In the genomic region with DNA sequence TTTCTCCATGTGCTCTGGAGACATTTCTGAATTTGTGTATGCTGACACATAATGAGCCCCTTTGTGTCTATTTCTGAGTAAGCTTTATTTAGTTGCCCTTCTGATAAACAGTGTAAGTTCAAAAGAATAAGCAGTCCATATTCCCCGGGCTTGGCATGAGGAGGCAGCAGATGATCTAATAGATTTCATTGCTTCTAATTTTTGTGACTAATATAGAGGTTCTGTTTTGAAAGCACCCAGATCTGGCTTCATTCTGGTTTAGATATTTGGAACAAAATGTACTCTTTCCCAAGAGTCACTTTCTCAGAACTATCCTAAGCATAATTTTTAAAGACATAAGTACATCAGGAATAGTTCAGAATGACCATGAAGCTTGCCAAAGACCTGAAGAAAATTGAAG, we compare ENCODE assay signal across 13 cellular contexts.
DNase-seq lines count a peak whose midpoint lies in the region; ATAC-seq, FAIRE-seq and TF ChIP-seq lines count a peak whose summit lies in the region.
"Had no signal": no experiment of that assay in that cellular context is flagged by ENCODE, and none has a peak within 500 bp of the region (broad histone marks: within the 10 kb centered on the region; RNA-seq: fewer than 3 reads in every experiment).

No MANE protein-coding gene starts in this region.

- H3K27me3 Mint-ChIP-seq in activated T-cell treated with anti-CD3 and anti-CD28 coated beads, Interleukin-2, amount 50 U/mL, for 24 hours: no peaks in the 10 kb centered on the region
- H3K27me3 Mint-ChIP-seq: activated CD4-positive, alpha-beta memory T cell treated with anti-CD3 and anti-CD28 coated beads, Interleukin-2, amount 10 ng/mL, durations not matched to agents 7 days and 5 days; effector memory CD8-positive, alpha-beta T cell had no signal

- no peaks in the 10 kb centered on the region for H4K20me1 ChIP-seq in GM12878 (ENCODE audit: control insufficient read depth, insufficient read depth)
- H4K20me1 ChIP-seq: BLaER1 treated with 17β-estradiol and CSF1 and Interleukin-3, amounts not matched to agents 10 nM and 100 nM had no signal

- FAIRE-seq in GM12878 (lab: Jason Lieb, UNC): no peak
- FAIRE-seq in kidney (lab: Jason Lieb, UNC): no peak

- TF ChIP-seq CTCF in GM12878 (IDR thresholded peaks at IDR 0.05 in 2 of 3, conservative IDR thresholded peaks at IDR 0.05 in 1 of 3; ENCODE audit: control insufficient read depth in 2 of 3, extremely low read depth in 1 of 3, insufficient read depth in 1 of 3, low read depth in 3 of 3, low read length in 3 of 3) (no peak; a peak in 1 of 6 replicates), kidney (IDR thresholded peaks at IDR 0.05; ENCODE audit: borderline replicate concordance, extremely low read depth, insufficient read depth) (no peak)

- H3K9ac ChIP-seq in GM12878 (ENCODE audit: control insufficient read depth, insufficient read depth, low read length): no peak overlapping the region
- H3K9ac ChIP-seq in kidney (ENCODE audit: low read length in 2 of 2): no peak overlapping the region
- H3K9ac ChIP-seq: BLaER1 treated with 17β-estradiol and CSF1 and Interleukin-3, amounts not matched to agents 10 nM and 100 nM had no signal

- no peak overlapping the region for H3K27ac ChIP-seq in GM12878 (ENCODE audit: control insufficient read depth, insufficient read depth)
- H3K27ac ChIP-seq in kidney (ENCODE audit: low read depth in 2 of 2, low read length in 2 of 2): no peak overlapping the region
- H3K27ac ChIP-seq: BLaER1 treated with 17β-estradiol and CSF1 and Interleukin-3, amounts not matched to agents 10 nM and 100 nM had no signal

- no peak; the same call in 1 of the 2 replicates for TF ChIP-seq RAD21 in GM12878 (IDR thresholded peaks at IDR 0.05; ENCODE audit: insufficient read depth, low read depth, low read length)

- intact Hi-C loops in GM12878 (cut with micrococcal nuclease; ENCODE audit: unreplicated experiment): no loop called here
- intact Hi-C loops in left cardiac atrium (cut with DNase I): no loop called here
- intact Hi-C loops in kidney (cut with DNase I): no loop called here

- H3K36me3 ChIP-seq in GM12878 (ENCODE audit: control insufficient read depth in 2 of 2, insufficient read depth in 2 of 2, low read length in 1 of 2): no peaks in the 10 kb centered on the region
- no peaks in the 10 kb centered on the region for H3K36me3 ChIP-seq in kidney (ENCODE audit: control insufficient read depth in 1 of 2, insufficient read depth in 2 of 2, low read length in 2 of 2)
- H3K36me3 ChIP-seq: BLaER1 treated with 17β-estradiol and CSF1 and Interleukin-3, amounts not matched to agents 10 nM and 100 nM had no signal

- H3K36me3 Mint-ChIP-seq in activated T-cell treated with anti-CD3 and anti-CD28 coated beads, Interleukin-2, amount 50 U/mL, for 24 hours (ENCODE audit: low read depth): no peaks in the 10 kb centered on the region
- H3K36me3 Mint-ChIP-seq: activated naive CD4-positive, alpha-beta T cell treated with anti-CD3 and anti-CD28 coated beads, Interleukin-2, amount 50 U/mL, for 72 hours had no signal

- no peak overlapping the region for H3K4me2 ChIP-seq in GM12878 (ENCODE audit: control insufficient read depth, insufficient read depth)
- H3K4me2 ChIP-seq: BLaER1 treated with 17β-estradiol and CSF1 and Interleukin-3, amounts not matched to agents 10 nM and 100 nM had no signal

- peak; percentile 51 for ATAC-seq in GM18868 (IDR thresholded peaks at IDR 0.05; ENCODE audit: unreplicated experiment)
- ATAC-seq in GM12878: peak; percentile 57
- peak; percentile 30 to 59 for ATAC-seq in left cardiac atrium
- ATAC-seq in GM19395 (IDR thresholded peaks at IDR 0.05; ENCODE audit: unreplicated experiment): no peak
- ATAC-seq: effector memory CD8-positive, alpha-beta T cell had no signal

- no peak overlapping the region for H2AFZ ChIP-seq in GM12878 (ENCODE audit: control insufficient read depth, low read depth, low read length)

- no peaks in the 10 kb centered on the region for H3K27me3 ChIP-seq in GM12878 (replicated peaks in 1 of 2; ENCODE audit: control insufficient read depth in 2 of 2, insufficient read depth in 2 of 2, low read length in 1 of 2)
- H3K27me3 ChIP-seq: BLaER1 treated with 17β-estradiol and CSF1 and Interleukin-3, amounts not matched to agents 10 nM and 100 nM had no signal

- no peaks in the 10 kb centered on the region for H3K9me3 Mint-ChIP-seq in activated T-cell treated with anti-CD3 and anti-CD28 coated beads, Interleukin-2, amount 50 U/mL, for 24 hours
- H3K9me3 Mint-ChIP-seq: activated CD4-positive, alpha-beta memory T cell treated with anti-CD3 and anti-CD28 coated beads, Interleukin-2, amount 10 ng/mL, durations not matched to agents 7 days and 5 days; effector memory CD8-positive, alpha-beta T cell had no signal

- H3K79me2 ChIP-seq in GM12878 (ENCODE audit: control insufficient read depth, insufficient read depth, low read length): no peaks in the 10 kb centered on the region

- no peak for TF ChIP-seq POLR2A in GM12878 (IDR thresholded peaks at IDR 0.05; ENCODE audit: low read depth, low read length)

- H3K4me1 ChIP-seq in GM12878 (ENCODE audit: control insufficient read depth, insufficient read depth, low read length) (no peaks in the 10 kb centered on the region), kidney (ENCODE audit: control insufficient read depth in 1 of 2, insufficient read depth in 1 of 2, low read depth in 1 of 2, low read length in 2 of 2) (no peaks in the 10 kb centered on the region)

- in situ Hi-C loops in GM12878 (cut with MboI): no loop called here

- BruUV-seq in GM12878 (replicated peaks; lab: Mats Ljungman, UMichigan): no TSS peak

- CTCF ChIA-PET in GM12878 (lab: Yijun Ruan, JAX): no interaction called here

- POLR2A ChIA-PET in GM12878 (lab: Charles Lee): no interaction called here

- RAD21 ChIA-PET in GM12878 (lab: Charles Lee; ENCODE audit: unreplicated experiment): no interaction called here

- no peaks in the 10 kb centered on the region for H3K9me3 ChIP-seq in GM12878 (replicated peaks; ENCODE audit: control insufficient read depth, insufficient read depth, low read length)
- H3K9me3 ChIP-seq in kidney (ENCODE audit: control insufficient read depth in 1 of 2, low read length in 2 of 2): no peaks in the 10 kb centered on the region
- H3K9me3 ChIP-seq: BLaER1 treated with 17β-estradiol and CSF1 and Interleukin-3, amounts not matched to agents 10 nM and 100 nM had no signal

- H3K4me3 ChIP-seq in GM12878 (no peak overlapping the region), kidney (ENCODE audit: low read length in 2 of 2) (no peak overlapping the region)
- H3K4me3 ChIP-seq: BLaER1 treated with 17β-estradiol and CSF1 and Interleukin-3, amounts not matched to agents 10 nM and 100 nM had no signal

- SMC1A ChIA-PET in GM12878 (lab: Charles Lee; ENCODE audit: uncharacterized antibody, unreplicated experiment): interaction anchor here (1.1 kb wide), 1 partner anchor 23 kb away, joined by 4 read pairs; no protein-coding TSS in a partner anchor

- peaks cover 43% of the 10 kb centered on the region for H3K4me1 Mint-ChIP-seq in activated T-cell treated with anti-CD3 and anti-CD28 coated beads, Interleukin-2, amount 50 U/mL, for 24 hours (ENCODE audit: low read depth)

- no peak overlapping the region for H3K4me3 Mint-ChIP-seq in activated T-cell treated with anti-CD3 and anti-CD28 coated beads, Interleukin-2, amount 50 U/mL, for 24 hours
- H3K4me3 Mint-ChIP-seq: activated CD4-positive, alpha-beta memory T cell treated with anti-CD3 and anti-CD28 coated beads, Interleukin-2, amount 10 ng/mL, durations not matched to agents 7 days and 5 days; effector memory CD8-positive, alpha-beta T cell had no signal

- H3K27ac Mint-ChIP-seq in activated T-cell treated with anti-CD3 and anti-CD28 coated beads, Interleukin-2, amount 50 U/mL, for 24 hours: no peak overlapping the region
- H3K27ac Mint-ChIP-seq: activated CD4-positive, alpha-beta memory T cell treated with anti-CD3 and anti-CD28 coated beads, Interleukin-2, amount 10 ng/mL, durations not matched to agents 7 days and 5 days; activated naive CD4-positive, alpha-beta T cell treated with anti-CD3 and anti-CD28 coated beads, Interleukin-2, amount 50 U/mL, for 72 hours had no signal

- 0% methylated on average over 1 of the region's 1 CpG for WGBS in GM12878 (ENCODE audit: insufficient coverage, insufficient replicate concordance, low lambda C conversion rate, missing lambda C conversion rate)

- TF ChIP-seq EP300 in GM12878 (IDR thresholded peaks at IDR 0.05; ENCODE audit: borderline replicate concordance in 1 of 2, control insufficient read depth in 1 of 2, low read depth in 2 of 2, low read length in 2 of 2): no peak

- DNase-seq in GM12878 (ENCODE audit: low read depth, low spot score) (no peak), left cardiac atrium (no peak), smooth muscle cell of the brain vasculature (ENCODE audit: low read depth, low spot score) (peak; percentile 17), kidney (no peak)
- DNase-seq in activated T-cell treated with anti-CD3 and anti-CD28 coated beads, Interleukin-2, amount 50 U/mL, for 24 hours: no peak
- no peak for DNase-seq in activated CD4-positive, alpha-beta T cell treated with anti-CD3 and anti-CD28 coated beads for 4 hours
- DNase-seq: activated CD4-positive, alpha-beta memory T cell treated with anti-CD3 and anti-CD28 coated beads, Interleukin-2, amount 10 ng/mL, durations not matched to agents 7 days and 5 days; effector memory CD8-positive, alpha-beta T cell; stimulated activated CD4-positive, alpha-beta T cell treated with anti-CD3 and anti-CD28 coated beads, Interleukin-12 subunit alpha, Interleukin-12 subunit beta, amount 100 ng/mL, for 4 hours had no signal

TF ChIP-seq in GM12878, 131 proteins besides CTCF, POLR2A, EP300 and RAD21:
- peak; percentile 76 for TF ChIP-seq JUNB (IDR thresholded peaks at IDR 0.05)
- TF ChIP-seq ZZZ3 (IDR thresholded peaks at IDR 0.05; ENCODE audit: control insufficient read depth, insufficient read length, low read depth): no peak
TF ChIP-seq in GM12878: peak in this region for 1.
